ENCODE assay signal across 30 cellular contexts in genomic region chr14:89163237-89163636, GRCh38.
"Had no signal": no experiment of that assay in that cellular context is flagged by ENCODE, and none has a peak within 500 bp of the region (broad histone marks: within the 10 kb centered on the region; RNA-seq: fewer than 3 reads in every experiment).

No MANE protein-coding gene starts in this region.

- H3K27me3 ChIP-seq: body of pancreas, left lung, pancreas, upper lobe of left lung, vagina had no signal

- H3K4me3 ChIP-seq: body of pancreas, left lung, pancreas, prostate gland, smooth muscle cell, upper lobe of left lung, vagina had no signal

- DNase-seq: activated CD4-positive, alpha-beta T cell treated with anti-CD3 and anti-CD28 coated beads, Interleukin-2, amount 10 ng/mL, durations not matched to agents 7 days and 5 days; activated CD4-positive, CD25-positive, alpha-beta regulatory T cell treated with anti-CD3 and anti-CD28 coated beads, Interleukin-2, amount 50 U/mL, for 72 hours; activated CD8-positive, alpha-beta memory T cell treated with anti-CD3 and anti-CD28 coated beads, Interleukin-2, amount 10 ng/mL, durations not matched to agents 7 days and 5 days; activated CD8-positive, alpha-beta T cell treated with anti-CD3 and anti-CD28 coated beads, Interleukin-2, amount 10 ng/mL, durations not matched to agents 7 days and 5 days; activated naive CD4-positive, alpha-beta T cell; activated T-cell treated with anti-CD3 and anti-CD28 coated beads, Interleukin-2, amount 50 U/mL, for 48 hours; anterior cingulate cortex; body of pancreas; foreskin fibroblast; head of caudate nucleus; kidney glomerular epithelial cell; left lung; nephron progenitor cell; nucleus accumbens; pancreas; retina; stimulated activated CD4-positive, alpha-beta T cell treated with anti-CD3 and anti-CD28 coated beads, Interleukin-1b, Interleukin-23, amount 100 ng/mL, for 48 hours; stimulated activated CD4-positive, alpha-beta T cell treated with anti-CD3 and anti-CD28 coated beads, Interleukin-4, amount 100 ng/mL, for 4 hours; stimulated activated CD8-positive, alpha-beta memory T cell treated with anti-CD3 and anti-CD28 coated beads, Interleukin-4, amount 100 ng/mL, for 48 hours; stimulated activated naive CD8-positive, alpha-beta T cell treated with anti-CD3 and anti-CD28 coated beads, Interleukin-15, amount 100 ng/mL, for 72 hours; substantia nigra; T-helper 1 cell had no signal

- ATAC-seq: activated CD8-positive, alpha-beta memory T cell treated with anti-CD3 and anti-CD28 coated beads, Interleukin-2, amount 10 ng/mL, durations not matched to agents 7 days and 5 days; activated CD8-positive, alpha-beta T cell treated with anti-CD3 and anti-CD28 coated beads, Interleukin-2, amount 10 ng/mL, durations not matched to agents 7 days and 5 days; activated naive CD4-positive, alpha-beta T cell treated with anti-CD3 and anti-CD28 coated beads, Interleukin-2, amount 50 U/mL, for 72 hours; body of pancreas; esophagus mucosa; left lung; pancreas; stimulated activated memory B cell treated with anti-CD40 and anti-IgM and Interleukin-4, amounts not matched to agents 10 μg/mL and 1 μg/mL and 100 μg/mL, for 72 hours; stimulated activated naive CD8-positive, alpha-beta T cell treated with anti-CD3 and anti-CD28 coated beads, Interleukin-15, amount 100 ng/mL, for 72 hours had no signal

- H3K9me3 ChIP-seq: body of pancreas, left lung, pancreas, prostate gland, upper lobe of left lung, vagina had no signal

- H3K4me2 ChIP-seq: smooth muscle cell had no signal

- H3K36me3 ChIP-seq: prostate gland had no signal

- H3K4me1 ChIP-seq: body of pancreas, pancreas, prostate gland had no signal

- H3K27ac ChIP-seq: body of pancreas, left lung, pancreas, prostate gland, upper lobe of left lung, vagina, VCaP had no signal
